Comparison of ENCODE assay signal across 28 cellular contexts in the genomic region with DNA sequence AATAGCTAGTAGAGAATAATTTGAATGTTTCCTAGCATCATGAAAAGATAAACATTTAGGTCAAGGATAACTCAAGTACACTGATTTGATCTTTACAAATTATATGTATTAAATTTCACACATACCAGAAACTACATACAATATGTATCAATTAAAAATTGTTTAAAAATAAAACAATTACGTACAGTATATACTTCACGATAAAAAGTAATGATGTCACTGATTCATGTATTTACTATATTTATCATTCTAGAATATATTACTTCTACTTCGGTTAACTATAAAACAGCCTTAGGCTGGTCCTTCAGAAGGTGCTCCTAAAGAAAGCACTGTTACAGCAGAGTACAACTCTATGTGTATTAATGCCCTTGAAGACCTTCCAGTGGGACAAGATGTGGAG.
"Had no signal": no experiment of that assay in that cellular context is flagged by ENCODE, and none has a peak within 500 bp of the region (broad histone marks: within the 10 kb centered on the region; RNA-seq: fewer than 3 reads in every experiment).

No MANE protein-coding gene starts in this region.

- H3K4me2 ChIP-seq: neural progenitor cell, smooth muscle cell had no signal

- DNase-seq: natural killer cell; occipital lobe; ovary; posterior cingulate gyrus; psoas muscle; right cardiac atrium; spleen; stimulated activated CD4-positive, alpha-beta T cell treated with anti-CD3 and anti-CD28 coated beads, Interleukin-12 subunit alpha, Interleukin-12 subunit beta, amount 100 ng/mL, for 4 hours; stimulated activated CD4-positive, alpha-beta T cell treated with anti-CD3 and anti-CD28 coated beads, Interleukin-1b, Interleukin-23, amount 100 ng/mL, for 48 hours; stimulated activated CD4-positive, alpha-beta T cell treated with anti-CD3 and anti-CD28 coated beads, Interleukin-4, amount 100 ng/mL, for 1 hour; stimulated activated CD4-positive, alpha-beta T cell treated with anti-CD3 and anti-CD28 coated beads, Interleukin-4, amount 100 ng/mL, for 4 hours; stimulated activated CD8-positive, alpha-beta memory T cell treated with anti-CD3 and anti-CD28 coated beads, Interleukin-4, amount 100 ng/mL, for 48 hours; stimulated activated naive CD4-positive, alpha-beta T cell; stimulated activated naive CD8-positive, alpha-beta T cell treated with anti-CD3 and anti-CD28 coated beads, Interleukin-15, amount 100 ng/mL, for 72 hours; stimulated activated naive CD8-positive, alpha-beta T cell treated with anti-CD3 and anti-CD28 coated beads, Interleukin-15, Interleukin-2, amounts not matched to agents 100 U/mL and 50 U/mL, for 24 hours; substantia nigra; testis; tibial artery; transverse colon; upper lobe of right lung; uterus had no signal

- H3K9me3 ChIP-seq: ovary, psoas muscle, spleen, suprapubic skin, testis, tibial artery, transverse colon, upper lobe of right lung, uterus had no signal

- H3K27ac ChIP-seq: neural progenitor cell, ovary, parathyroid adenoma, psoas muscle, suprapubic skin, testis, tibial artery, transverse colon, upper lobe of right lung, uterus had no signal

- H3K9ac ChIP-seq: neural progenitor cell, parathyroid adenoma had no signal

- ATAC-seq: natural killer cell; psoas muscle; right cardiac atrium; sciatic nerve; stimulated activated memory B cell treated with anti-CD40 and anti-IgM and Interleukin-4, amounts not matched to agents 10 μg/mL and 1 μg/mL and 100 μg/mL, for 72 hours; stimulated activated naive CD8-positive, alpha-beta T cell treated with anti-CD3 and anti-CD28 coated beads, Interleukin-15, amount 100 ng/mL, for 72 hours; stimulated activated naive CD8-positive, alpha-beta T cell treated with anti-CD3 and anti-CD28 coated beads, Interleukin-15, Interleukin-2, amounts not matched to agents 100 U/mL and 50 U/mL, for 24 hours; upper lobe of right lung had no signal

- H3K27me3 ChIP-seq: neural progenitor cell, ovary, spleen, suprapubic skin, testis, tibial artery, transverse colon, upper lobe of right lung, uterus had no signal

- H3K36me3 ChIP-seq: ovary, uterus had no signal

- H3K4me1 ChIP-seq: neural progenitor cell, parathyroid adenoma, testis, transverse colon, upper lobe of right lung, uterus had no signal

- H2AFZ ChIP-seq: neural progenitor cell, parathyroid adenoma had no signal

- H3K4me3 ChIP-seq: neural progenitor cell, ovary, psoas muscle, skin epidermis, smooth muscle cell, spleen, suprapubic skin, testis, tibial artery, transverse colon, upper lobe of right lung, uterus had no signal
